Comparison of ENCODE assay signal across 22 cellular contexts in genomic region chr3:170680593-170680992, GRCh38.
"Had no signal": no experiment of that assay in that cellular context is flagged by ENCODE, and none has a peak within 500 bp of the region (broad histone marks: within the 10 kb centered on the region; RNA-seq: fewer than 3 reads in every experiment).

No MANE protein-coding gene starts in this region.

- FAIRE-seq: HTR-8/SVneo had no signal

- H3K27ac ChIP-seq: HL-60, RWPE1 had no signal

- ATAC-seq: Panc1, PC-3 had no signal

- H3K9me3 ChIP-seq: MG63, SK-N-SH had no signal

- H3K4me3 ChIP-seq: MG63 had no signal

- H3K9ac ChIP-seq: SK-N-SH had no signal

- H3K27me3 ChIP-seq: MG63 had no signal

- H3K4me2 ChIP-seq: SK-N-SH had no signal

- DNase-seq: KBM-7, MG63, NCI-H1092, NCI-H1105 treated with DMSO at 0.1 percent for 48 hours, NCI-H1417 treated with DMSO at 0.1 percent for 48 hours, NCI-H146, NCI-H1694 treated with DMSO at 0.1 percent for 48 hours, NCI-H1930, NCI-H2081, NCI-H2107, NCI-H2227 treated with DMSO at 0.1 percent for 48 hours, NCI-H510A, NCI-H524 treated with DMSO at 0.1 percent for 48 hours, NCI-H69, NCI-H774, PC-3, SHP77, SK-N-SH had no signal

- H3K36me3 ChIP-seq: MG63 had no signal
